In the genomic region with DNA sequence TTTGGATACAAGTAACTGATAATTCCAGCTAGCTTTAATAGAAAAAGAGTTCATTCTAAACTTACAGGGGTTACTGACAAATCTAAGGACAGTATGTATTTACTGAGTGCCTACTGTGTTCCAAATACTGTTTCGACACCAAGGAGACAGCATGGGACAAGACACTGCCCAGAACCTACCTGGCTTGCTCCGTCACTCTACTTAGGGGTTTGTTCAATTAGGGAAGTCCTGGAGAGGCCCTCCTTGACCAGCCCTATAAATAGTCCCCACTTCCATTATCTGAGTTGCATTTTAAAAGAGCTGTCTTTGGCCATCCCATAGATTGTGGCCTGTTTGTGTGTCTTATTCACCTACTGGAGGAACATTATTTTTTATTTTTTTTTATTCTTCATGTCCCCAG, we compare ENCODE assay signal across 1 cellular context.
TF ChIP-seq lines count a peak whose summit lies in the region.

No MANE protein-coding gene starts in this region.

TF ChIP-seq in GM23338, 12 proteins besides CTCF, POLR2A, EP300 and RAD21:
- TF ChIP-seq CREB1 (CRISPR knock-in tag; IDR thresholded peaks at IDR 0.05; ENCODE audit: low read depth) (no peak), STAT1 (IDR thresholded peaks at IDR 0.05; ENCODE audit: unreplicated experiment) (no peak), JUNB (IDR thresholded peaks at IDR 0.05; ENCODE audit: unreplicated experiment) (no peak)
